19 cellular contexts compared by ENCODE assay signal in genomic region chr9:80954521-80954920, GRCh38.
"Had no signal": no experiment of that assay in that cellular context is flagged by ENCODE, and none has a peak within 500 bp of the region (broad histone marks: within the 10 kb centered on the region; RNA-seq: fewer than 3 reads in every experiment).

No MANE protein-coding gene starts in this region.

- H3K4me1 Mint-ChIP-seq: natural killer cell had no signal

- H3K4me1 ChIP-seq: left lung, tibial nerve, uterus had no signal

- ATAC-seq: left lung, natural killer cell had no signal

- H3K27ac Mint-ChIP-seq: natural killer cell had no signal

- DNase-seq: activated CD4-positive, alpha-beta T cell treated with anti-CD3 and anti-CD28 coated beads, Interleukin-2, amount 50 U/mL, for 4 hours; activated CD4-positive, CD25-positive, alpha-beta regulatory T cell treated with anti-CD3 and anti-CD28 coated beads, Interleukin-2, amount 50 U/mL, for 72 hours; activated naive CD4-positive, alpha-beta T cell treated with anti-CD3 and anti-CD28 coated beads, Interleukin-2, amount 50 U/mL, for 16 hours; activated T-cell treated with anti-CD3 and anti-CD28 coated beads, Interleukin-2, amount 50 U/mL, for 1 hour; erythroblast; islet precursor cell; left lung; natural killer cell; nucleus accumbens; posterior cingulate gyrus; stimulated activated CD4-positive, alpha-beta T cell treated with anti-CD3 and anti-CD28 coated beads, Interleukin-15, amount 100 ng/mL, for 24 hours; stimulated activated CD4-positive, alpha-beta T cell treated with anti-CD3 and anti-CD28 coated beads, Interleukin-4, amount 100 ng/mL, for 24 hours; stimulated activated CD8-positive, alpha-beta memory T cell treated with anti-CD3 and anti-CD28 coated beads, Interleukin-4, amount 100 ng/mL, for 48 hours; stimulated activated naive CD4-positive, alpha-beta T cell treated with Interleukin-2 at 50 U/mL for 16 hours; substantia nigra; uterus had no signal

- H3K36me3 ChIP-seq: cardiac muscle cell, left lung, tibial nerve, uterus had no signal

- H3K27me3 ChIP-seq: cardiac muscle cell, left lung, tibial nerve, uterus had no signal

- H3K4me3 Mint-ChIP-seq: natural killer cell had no signal

- H3K27ac ChIP-seq: cardiac muscle cell, left lung, skin epidermis, tibial nerve, uterus had no signal

- H3K9me3 ChIP-seq: left lung, tibial nerve, uterus had no signal

- H3K36me3 Mint-ChIP-seq: natural killer cell had no signal

- H3K4me3 ChIP-seq: cardiac muscle cell, left lung, skin epidermis, tibial nerve, uterus had no signal
